Comparison of ENCODE assay signal across 1 cellular context in the genomic region with DNA sequence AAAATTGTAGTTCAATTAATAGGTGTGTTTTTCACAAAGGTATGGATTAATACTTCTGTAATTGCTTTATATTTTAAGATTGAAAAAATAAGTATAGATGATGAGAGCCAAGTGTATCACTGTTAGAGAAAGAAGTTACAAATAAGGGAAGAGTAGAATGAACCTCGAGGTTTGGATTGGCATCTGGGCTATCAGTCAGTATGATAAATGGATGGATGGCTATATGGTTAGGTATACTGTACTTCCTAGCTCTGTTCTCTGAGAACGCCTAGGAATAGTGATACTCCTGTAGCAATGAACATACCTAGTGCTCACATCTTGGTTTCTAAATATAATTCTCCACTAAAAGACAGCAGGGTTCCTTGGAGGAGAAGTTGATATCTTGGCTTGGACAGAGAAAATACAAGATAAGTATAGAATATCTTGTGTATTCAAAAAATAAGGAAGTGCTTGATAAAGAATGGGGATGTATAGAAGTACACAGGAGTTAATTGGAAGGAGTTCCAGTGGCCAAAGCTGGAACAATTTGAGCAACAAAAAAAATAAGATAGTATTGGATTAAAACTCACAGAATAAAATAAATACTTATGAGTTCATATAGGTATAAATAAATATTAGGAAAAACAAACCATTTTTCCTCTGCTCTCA.
TF ChIP-seq lines count a peak whose summit lies in the region.

No MANE protein-coding gene starts in this region.

TF ChIP-seq in K562, 482 proteins besides CTCF, POLR2A, EP300 and RAD21:
- peak; percentile 36; the same call in 1 of the 2 replicates for TF ChIP-seq SOX6 (IDR thresholded peaks at IDR 0.05)
- no peak for TF ChIP-seq CBX1 (IDR thresholded peaks at IDR 0.05; ENCODE audit: low read depth)
- no peak for TF ChIP-seq ZNF431 (CRISPR knock-in tag; IDR thresholded peaks at IDR 0.05)
- no peak for TF ChIP-seq EP400 (IDR thresholded peaks at IDR 0.05)
- no peak for TF ChIP-seq NBN (IDR thresholded peaks at IDR 0.05; ENCODE audit: low read depth)
- TF ChIP-seq DACH1 (IDR thresholded peaks at IDR 0.05; ENCODE audit: partially characterized antibody): no peak
- no peak for TF ChIP-seq ZNF143 (CRISPR knock-in tag; IDR thresholded peaks at IDR 0.05)
- TF ChIP-seq SMARCA4 (IDR thresholded peaks at IDR 0.05): 0 out of 2 replicates have a peak, but pooled peaks have one; percentile 22
- TF ChIP-seq KDM1A (IDR thresholded peaks at IDR 0.05): no peak
- no peak for TF ChIP-seq PTRF (tag; IDR thresholded peaks at IDR 0.05)
- no peak for TF ChIP-seq NFRKB (IDR thresholded peaks at IDR 0.05; ENCODE audit: low read depth)
- no peak for TF ChIP-seq CC2D1A (IDR thresholded peaks at IDR 0.05)
- TF ChIP-seq, protein P1, sequence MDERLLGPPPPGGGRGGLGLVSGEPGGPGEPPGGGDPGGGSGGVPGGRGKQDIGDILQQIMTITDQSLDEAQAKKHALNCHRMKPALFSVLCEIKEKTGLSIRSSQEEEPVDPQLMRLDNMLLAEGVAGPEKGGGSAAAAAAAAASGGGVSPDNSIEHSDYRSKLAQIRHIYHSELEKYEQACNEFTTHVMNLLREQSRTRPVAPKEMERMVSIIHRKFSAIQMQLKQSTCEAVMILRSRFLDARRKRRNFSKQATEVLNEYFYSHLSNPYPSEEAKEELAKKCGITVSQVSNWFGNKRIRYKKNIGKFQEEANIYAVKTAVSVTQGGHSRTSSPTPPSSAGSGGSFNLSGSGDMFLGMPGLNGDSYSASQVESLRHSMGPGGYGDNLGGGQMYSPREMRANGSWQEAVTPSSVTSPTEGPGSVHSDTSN (CRISPR knock-in tag; IDR thresholded peaks at IDR 0.05; ENCODE audit: low read depth): no peak
- TF ChIP-seq, protein P1 (tag; conservative IDR thresholded peaks at IDR 0.05; ENCODE audit: low read depth): peak; percentile 67; the same call in 1 of the 2 replicates
- TF ChIP-seq, protein P2, sequence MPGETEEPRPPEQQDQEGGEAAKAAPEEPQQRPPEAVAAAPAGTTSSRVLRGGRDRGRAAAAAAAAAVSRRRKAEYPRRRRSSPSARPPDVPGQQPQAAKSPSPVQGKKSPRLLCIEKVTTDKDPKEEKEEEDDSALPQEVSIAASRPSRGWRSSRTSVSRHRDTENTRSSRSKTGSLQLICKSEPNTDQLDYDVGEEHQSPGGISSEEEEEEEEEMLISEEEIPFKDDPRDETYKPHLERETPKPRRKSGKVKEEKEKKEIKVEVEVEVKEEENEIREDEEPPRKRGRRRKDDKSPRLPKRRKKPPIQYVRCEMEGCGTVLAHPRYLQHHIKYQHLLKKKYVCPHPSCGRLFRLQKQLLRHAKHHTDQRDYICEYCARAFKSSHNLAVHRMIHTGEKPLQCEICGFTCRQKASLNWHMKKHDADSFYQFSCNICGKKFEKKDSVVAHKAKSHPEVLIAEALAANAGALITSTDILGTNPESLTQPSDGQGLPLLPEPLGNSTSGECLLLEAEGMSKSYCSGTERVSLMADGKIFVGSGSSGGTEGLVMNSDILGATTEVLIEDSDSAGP (CRISPR knock-in tag; IDR thresholded peaks at IDR 0.05): no peak
- TF ChIP-seq TAL1 (IDR thresholded peaks at IDR 0.05): 0 out of 2 replicates have a peak, but pooled peaks have one; percentile 20
- 0 out of 2 replicates have a peak, but pooled peaks have one; percentile 15 for TF ChIP-seq HIVEP1 (CRISPR knock-in tag; IDR thresholded peaks at IDR 0.05)
- TF ChIP-seq FOSL1 (tag; conservative IDR thresholded peaks at IDR 0.05): 0 out of 2 replicates have a peak, but pooled peaks have one; percentile 22
- no peak for TF ChIP-seq SUPT5H (IDR thresholded peaks at IDR 0.05)
- TF ChIP-seq, protein P3, sequence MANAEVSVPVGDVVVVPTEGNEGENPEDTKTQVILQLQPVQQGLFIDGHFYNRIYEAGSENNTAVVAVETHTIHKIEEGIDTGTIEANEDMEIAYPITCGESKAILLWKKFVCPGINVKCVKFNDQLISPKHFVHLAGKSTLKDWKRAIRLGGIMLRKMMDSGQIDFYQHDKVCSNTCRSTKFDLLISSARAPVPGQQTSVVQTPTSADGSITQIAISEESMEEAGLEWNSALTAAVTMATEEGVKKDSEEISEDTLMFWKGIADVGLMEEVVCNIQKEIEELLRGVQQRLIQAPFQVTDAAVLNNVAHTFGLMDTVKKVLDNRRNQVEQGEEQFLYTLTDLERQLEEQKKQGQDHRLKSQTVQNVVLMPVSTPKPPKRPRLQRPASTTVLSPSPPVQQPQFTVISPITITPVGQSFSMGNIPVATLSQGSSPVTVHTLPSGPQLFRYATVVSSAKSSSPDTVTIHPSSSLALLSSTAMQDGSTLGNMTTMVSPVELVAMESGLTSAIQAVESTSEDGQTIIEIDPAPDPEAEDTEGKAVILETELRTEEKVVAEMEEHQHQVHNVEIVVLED (CRISPR knock-in tag; IDR thresholded peaks at IDR 0.05): 0 out of 2 replicates have a peak, but pooled peaks have one; percentile 11
- peak in 1 of 2 experiments; percentile 65; a peak in 2 of 4 replicates for TF ChIP-seq FOXA3 (CRISPR knock-in tag; conservative IDR thresholded peaks at IDR 0.05 in 1 of 2, IDR thresholded peaks at IDR 0.05 in 1 of 2)
- peak; percentile 90 for TF ChIP-seq SPI1 (IDR thresholded peaks at IDR 0.05; ENCODE audit: borderline replicate concordance, low read depth, low read length)
- TF ChIP-seq HMG20B (CRISPR knock-in tag; IDR thresholded peaks at IDR 0.05): no peak
- no peak for TF ChIP-seq RBM25 (IDR thresholded peaks at IDR 0.05; ENCODE audit: low read depth, low read length, severe bottlenecking)
- TF ChIP-seq, protein P4, sequence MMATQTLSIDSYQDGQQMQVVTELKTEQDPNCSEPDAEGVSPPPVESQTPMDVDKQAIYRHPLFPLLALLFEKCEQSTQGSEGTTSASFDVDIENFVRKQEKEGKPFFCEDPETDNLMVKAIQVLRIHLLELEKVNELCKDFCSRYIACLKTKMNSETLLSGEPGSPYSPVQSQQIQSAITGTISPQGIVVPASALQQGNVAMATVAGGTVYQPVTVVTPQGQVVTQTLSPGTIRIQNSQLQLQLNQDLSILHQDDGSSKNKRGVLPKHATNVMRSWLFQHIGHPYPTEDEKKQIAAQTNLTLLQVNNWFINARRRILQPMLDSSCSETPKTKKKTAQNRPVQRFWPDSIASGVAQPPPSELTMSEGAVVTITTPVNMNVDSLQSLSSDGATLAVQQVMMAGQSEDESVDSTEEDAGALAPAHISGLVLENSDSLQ (IDR thresholded peaks at IDR 0.05): peak; percentile 76
- TF ChIP-seq, protein P5, sequence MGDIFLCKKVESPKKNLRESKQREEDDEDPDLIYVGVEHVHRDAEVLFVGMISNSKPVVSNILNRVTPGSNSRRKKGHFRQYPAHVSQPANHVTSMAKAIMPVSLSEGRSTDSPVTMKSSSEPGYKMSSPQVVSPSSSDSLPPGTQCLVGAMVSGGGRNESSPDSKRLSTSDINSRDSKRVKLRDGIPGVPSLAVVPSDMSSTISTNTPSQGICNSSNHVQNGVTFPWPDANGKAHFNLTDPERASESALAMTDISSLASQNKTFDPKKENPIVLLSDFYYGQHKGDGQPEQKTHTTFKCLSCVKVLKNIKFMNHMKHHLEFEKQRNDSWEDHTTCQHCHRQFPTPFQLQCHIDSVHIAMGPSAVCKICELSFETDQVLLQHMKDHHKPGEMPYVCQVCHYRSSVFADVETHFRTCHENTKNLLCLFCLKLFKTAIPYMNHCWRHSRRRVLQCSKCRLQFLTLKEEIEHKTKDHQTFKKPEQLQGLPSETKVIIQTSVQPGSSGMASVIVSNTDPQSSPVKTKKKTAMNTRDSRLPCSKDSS (IDR thresholded peaks at IDR 0.05; ENCODE audit: low read depth, partially characterized antibody): no peak
- TF ChIP-seq OTX1 (CRISPR knock-in tag; IDR thresholded peaks at IDR 0.05): no peak
- no peak for TF ChIP-seq ZNF717 (CRISPR knock-in tag; IDR thresholded peaks at IDR 0.05)
- TF ChIP-seq ZNF41 (CRISPR knock-in tag; conservative IDR thresholded peaks at IDR 0.05): no peak
- TF ChIP-seq, protein P6, sequence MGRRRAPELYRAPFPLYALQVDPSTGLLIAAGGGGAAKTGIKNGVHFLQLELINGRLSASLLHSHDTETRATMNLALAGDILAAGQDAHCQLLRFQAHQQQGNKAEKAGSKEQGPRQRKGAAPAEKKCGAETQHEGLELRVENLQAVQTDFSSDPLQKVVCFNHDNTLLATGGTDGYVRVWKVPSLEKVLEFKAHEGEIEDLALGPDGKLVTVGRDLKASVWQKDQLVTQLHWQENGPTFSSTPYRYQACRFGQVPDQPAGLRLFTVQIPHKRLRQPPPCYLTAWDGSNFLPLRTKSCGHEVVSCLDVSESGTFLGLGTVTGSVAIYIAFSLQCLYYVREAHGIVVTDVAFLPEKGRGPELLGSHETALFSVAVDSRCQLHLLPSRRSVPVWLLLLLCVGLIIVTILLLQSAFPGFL (CRISPR knock-in tag; IDR thresholded peaks at IDR 0.05): no peak
- peak; percentile 77 for TF ChIP-seq MEIS2 (IDR thresholded peaks at IDR 0.05; ENCODE audit: partially characterized antibody)
- TF ChIP-seq SMARCE1 (IDR thresholded peaks at IDR 0.05): peak; percentile 19; the same call in 1 of the 2 replicates
- TF ChIP-seq ZNF384 (IDR thresholded peaks at IDR 0.05; ENCODE audit: low read depth, low read length): no peak
- TF ChIP-seq NFE2 (IDR thresholded peaks at IDR 0.05; ENCODE audit: low read depth): no peak
- TF ChIP-seq POLR2H (tag; IDR thresholded peaks at IDR 0.05; ENCODE audit: low read depth): no peak
- TF ChIP-seq SNRNP70 (optimal IDR thresholded peaks at IDR 0.05; ENCODE audit: low read depth, low read length): no peak
- no peak for TF ChIP-seq ZSCAN29 (IDR thresholded peaks at IDR 0.05)
- TF ChIP-seq TEAD4 (IDR thresholded peaks at IDR 0.05; ENCODE audit: low read length): 0 out of 2 replicates have a peak, but pooled peaks have one; percentile 14
- TF ChIP-seq TEAD4 (CRISPR knock-in tag; IDR thresholded peaks at IDR 0.05; ENCODE audit: borderline replicate concordance): no peak
- no peak for TF ChIP-seq XRCC4 (IDR thresholded peaks at IDR 0.05; ENCODE audit: extremely low read depth, insufficient read depth, insufficient read length)
- TF ChIP-seq ARID1B (IDR thresholded peaks at IDR 0.05): peak; percentile 49
- TF ChIP-seq, protein P7, sequence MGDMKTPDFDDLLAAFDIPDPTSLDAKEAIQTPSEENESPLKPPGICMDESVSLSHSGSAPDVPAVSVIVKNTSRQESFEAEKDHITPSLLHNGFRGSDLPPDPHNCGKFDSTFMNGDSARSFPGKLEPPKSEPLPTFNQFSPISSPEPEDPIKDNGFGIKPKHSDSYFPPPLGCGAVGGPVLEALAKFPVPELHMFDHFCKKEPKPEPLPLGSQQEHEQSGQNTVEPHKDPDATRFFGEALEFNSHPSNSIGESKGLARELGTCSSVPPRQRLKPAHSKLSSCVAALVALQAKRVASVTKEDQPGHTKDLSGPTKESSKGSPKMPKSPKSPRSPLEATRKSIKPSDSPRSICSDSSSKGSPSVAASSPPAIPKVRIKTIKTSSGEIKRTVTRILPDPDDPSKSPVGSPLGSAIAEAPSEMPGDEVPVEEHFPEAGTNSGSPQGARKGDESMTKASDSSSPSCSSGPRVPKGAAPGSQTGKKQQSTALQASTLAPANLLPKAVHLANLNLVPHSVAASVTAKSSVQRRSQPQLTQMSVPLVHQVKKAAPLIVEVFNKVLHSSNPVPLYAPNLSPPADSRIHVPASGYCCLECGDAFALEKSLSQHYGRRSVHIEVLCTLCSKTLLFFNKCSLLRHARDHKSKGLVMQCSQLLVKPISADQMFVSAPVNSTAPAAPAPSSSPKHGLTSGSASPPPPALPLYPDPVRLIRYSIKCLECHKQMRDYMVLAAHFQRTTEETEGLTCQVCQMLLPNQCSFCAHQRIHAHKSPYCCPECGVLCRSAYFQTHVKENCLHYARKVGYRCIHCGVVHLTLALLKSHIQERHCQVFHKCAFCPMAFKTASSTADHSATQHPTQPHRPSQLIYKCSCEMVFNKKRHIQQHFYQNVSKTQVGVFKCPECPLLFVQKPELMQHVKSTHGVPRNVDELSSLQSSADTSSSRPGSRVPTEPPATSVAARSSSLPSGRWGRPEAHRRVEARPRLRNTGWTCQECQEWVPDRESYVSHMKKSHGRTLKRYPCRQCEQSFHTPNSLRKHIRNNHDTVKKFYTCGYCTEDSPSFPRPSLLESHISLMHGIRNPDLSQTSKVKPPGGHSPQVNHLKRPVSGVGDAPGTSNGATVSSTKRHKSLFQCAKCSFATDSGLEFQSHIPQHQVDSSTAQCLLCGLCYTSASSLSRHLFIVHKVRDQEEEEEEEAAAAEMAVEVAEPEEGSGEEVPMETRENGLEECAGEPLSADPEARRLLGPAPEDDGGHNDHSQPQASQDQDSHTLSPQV (IDR thresholded peaks at IDR 0.05): 0 out of 2 replicates have a peak, but pooled peaks have one; percentile 13
- TF ChIP-seq, protein P8, sequence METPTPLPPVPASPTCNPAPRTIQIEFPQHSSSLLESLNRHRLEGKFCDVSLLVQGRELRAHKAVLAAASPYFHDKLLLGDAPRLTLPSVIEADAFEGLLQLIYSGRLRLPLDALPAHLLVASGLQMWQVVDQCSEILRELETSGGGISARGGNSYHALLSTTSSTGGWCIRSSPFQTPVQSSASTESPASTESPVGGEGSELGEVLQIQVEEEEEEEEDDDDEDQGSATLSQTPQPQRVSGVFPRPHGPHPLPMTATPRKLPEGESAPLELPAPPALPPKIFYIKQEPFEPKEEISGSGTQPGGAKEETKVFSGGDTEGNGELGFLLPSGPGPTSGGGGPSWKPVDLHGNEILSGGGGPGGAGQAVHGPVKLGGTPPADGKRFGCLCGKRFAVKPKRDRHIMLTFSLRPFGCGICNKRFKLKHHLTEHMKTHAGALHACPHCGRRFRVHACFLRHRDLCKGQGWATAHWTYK (CRISPR knock-in tag; IDR thresholded peaks at IDR 0.05): peak; percentile 48; the same call in 1 of the 2 replicates
- TF ChIP-seq CBFA2T3 (IDR thresholded peaks at IDR 0.05): peak; percentile 44; the same call in 1 of the 2 replicates
- TF ChIP-seq, protein P9, sequence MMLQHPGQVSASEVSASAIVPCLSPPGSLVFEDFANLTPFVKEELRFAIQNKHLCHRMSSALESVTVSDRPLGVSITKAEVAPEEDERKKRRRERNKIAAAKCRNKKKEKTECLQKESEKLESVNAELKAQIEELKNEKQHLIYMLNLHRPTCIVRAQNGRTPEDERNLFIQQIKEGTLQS (IDR thresholded peaks at IDR 0.05): no peak
- TF ChIP-seq, protein P9 (CRISPR knock-in tag; conservative IDR thresholded peaks at IDR 0.05): no peak
- TF ChIP-seq TCF3 (CRISPR knock-in tag; IDR thresholded peaks at IDR 0.05): peak; percentile 39; the same call in 1 of the 2 replicates
- no peak for TF ChIP-seq CBX3 (IDR thresholded peaks at IDR 0.05; ENCODE audit: borderline replicate concordance in 1 of 2, low read length in 2 of 2)
